Comparison of ENCODE assay signal across 1 cellular context in genomic region chr19:42266105-42266504, GRCh38. TPM values are rescaled to one million over a fixed set of nuclear protein-coding genes. Genes with fewer than 3 reads are reported as not detected.
"Had no signal": no experiment of that assay in that cellular context is flagged by ENCODE, and none has a peak within 500 bp of the region (broad histone marks: within the 10 kb centered on the region; RNA-seq: fewer than 3 reads in every experiment).

No MANE protein-coding gene starts in this region.

RNA-seq across cellular contexts. Expression of gene PRR19, which starts 35.8 kb away (rescaled TPM):
- total RNA-seq: PC-3 had no signal

RNA-seq across cellular contexts. Expression of gene PAFAH1B3, which starts 36.3 kb away (rescaled TPM):
- total RNA-seq: PC-3 had no signal
